ENCODE assay signal across 8 cellular contexts in genomic region chr11:69000831-69001245, GRCh38. TPM values are rescaled to one million over a fixed set of nuclear protein-coding genes. Genes with fewer than 3 reads are reported as not detected.
DNase-seq lines count a peak whose midpoint lies in the region; ATAC-seq and TF ChIP-seq lines count a peak whose summit lies in the region.

No MANE protein-coding gene starts in this region.

- peak; percentile 9; the same call in 1 of the 3 replicates for TF ChIP-seq CTCF in GM12872 (IDR thresholded peaks at IDR 0.05; ENCODE audit: insufficient read depth, low read depth, low read length)
- TF ChIP-seq CTCF in foreskin keratinocyte (conservative IDR thresholded peaks at IDR 0.05), result peak; percentile 72

- H3K27me3 ChIP-seq in foreskin keratinocyte, result peaks cover 8% of the 10 kb centered on the region

- DNase-seq in SK-MEL-5 (ENCODE audit: low read depth, low spot score) (peak; percentile 93), foreskin keratinocyte (peak; percentile 36 to 62), renal cortical epithelial cell (ENCODE audit: low read depth) (peak; percentile 68)
- no peak for DNase-seq in activated T-cell treated with anti-CD3 and anti-CD28 coated beads, Interleukin-2, amount 50 U/mL, for 48 hours

- ATAC-seq in foreskin keratinocyte, result peak; percentile 76
- no peak for ATAC-seq in HG03469 (IDR thresholded peaks at IDR 0.05; ENCODE audit: unreplicated experiment)
- ATAC-seq in GM18502 (IDR thresholded peaks at IDR 0.05; ENCODE audit: poor library complexity, unreplicated experiment), result no peak
- ATAC-seq in GM21515 (IDR thresholded peaks at IDR 0.05; ENCODE audit: unreplicated experiment), result no peak

- no peak overlapping the region for H3K27ac ChIP-seq in foreskin keratinocyte

- in situ Hi-C loops in SK-MEL-5 (cut with HindIII; ENCODE audit: low pct_unique_long_range_greater_than_20kb, low sequenced_read_pairs), result no loop called here

- no peaks in the 10 kb centered on the region for H3K4me1 ChIP-seq in foreskin keratinocyte

RNA-seq across cellular contexts. Expression of gene MRGPRF, which starts 12.2 kb away (rescaled TPM):
- 0.11 and 0.61 TPM in 2 replicates for total RNA-seq in SK-MEL-5 (2014; rRNA removed; shearing (Covaris generic))
- polyA plus RNA-seq in SK-MEL-5 (2015; cell fraction: cytosol; rRNA removed), result 0.07 TPM in 1 of 2 replicates, not detected in the other
- 0.20 TPM in 1 of 2 replicates, not detected in the other for polyA plus RNA-seq in SK-MEL-5 (2015; cell fraction: nucleus; rRNA removed)
- 0.07 and 0.14 TPM in 2 replicates for total RNA-seq in foreskin keratinocyte
- polyA plus RNA-seq in foreskin keratinocyte, result 0.09 and 0.25 TPM in 2 replicates
- 0.10 TPM in 1 of 2 replicates, not detected in the other for total RNA-seq in renal cortical epithelial cell

RNA-seq across cellular contexts. Expression of gene MRGPRD, which starts 20.1 kb away (rescaled TPM):
- not detected in 2 replicates for total RNA-seq in SK-MEL-5 (2014; rRNA removed; shearing (Covaris generic))
- not detected in 2 replicates for polyA plus RNA-seq in SK-MEL-5 (2015; cell fraction: cytosol; rRNA removed)
- polyA plus RNA-seq in SK-MEL-5 (2015; cell fraction: nucleus; rRNA removed), result not detected in 2 replicates
- total RNA-seq in foreskin keratinocyte, result not detected in 2 replicates
- polyA plus RNA-seq in foreskin keratinocyte, result not detected in 2 replicates
- total RNA-seq in renal cortical epithelial cell, result not detected in 2 replicates

RNA-seq across cellular contexts. Expression of gene TPCN2, which starts 47.9 kb away (rescaled TPM):
- total RNA-seq in SK-MEL-5 (2014; rRNA removed; shearing (Covaris generic)), result 24.7 and 28.7 TPM in 2 replicates
- 40.7 and 50.4 TPM in 2 replicates for polyA plus RNA-seq in SK-MEL-5 (2015; cell fraction: cytosol; rRNA removed)
- polyA plus RNA-seq in SK-MEL-5 (2015; cell fraction: nucleus; rRNA removed), result 143 and 176 TPM in 2 replicates
- total RNA-seq in foreskin keratinocyte (10.2 and 11.9 TPM in 2 replicates), renal cortical epithelial cell (9.9 and 15.6 TPM in 2 replicates)
- polyA plus RNA-seq in foreskin keratinocyte, result 7.4 and 8.6 TPM in 2 replicates

Comparison
In these comparisons a context has a peak if more than half of its experiments do, and no peak if none do; other contexts are left out.
1. DNase-seq: peak in SK-MEL-5 (single experiment), foreskin keratinocyte (2 of 2) and renal cortical epithelial cell (single experiment); none in activated T-cell treated with anti-CD3 and anti-CD28 coated beads, Interleukin-2, amount 50 U/mL, for 48 hours (0 of 2).